Comparison of ENCODE assay signal across 2 cellular contexts in the genomic region with DNA sequence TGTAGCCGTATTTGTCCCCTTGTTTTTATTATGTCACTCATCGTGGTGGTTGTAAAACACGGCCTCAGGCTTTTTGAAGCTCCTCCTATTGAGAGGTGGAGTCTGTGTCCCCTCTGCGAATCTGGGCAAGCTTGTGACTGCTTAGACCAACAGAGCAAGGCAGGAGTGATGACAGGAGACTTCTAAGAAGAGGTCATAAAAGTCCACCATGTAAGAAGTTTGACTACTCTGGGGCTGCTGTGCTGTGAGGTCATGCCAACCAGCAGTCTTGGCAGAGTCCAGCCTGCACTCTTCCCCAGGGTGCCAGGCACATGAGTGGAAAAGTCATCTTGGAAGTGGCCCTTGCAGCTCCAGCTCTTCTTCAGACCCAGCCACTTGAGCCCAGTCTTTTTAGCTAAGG.
TF ChIP-seq lines count a peak whose summit lies in the region.

No MANE protein-coding gene starts in this region.

TF ChIP-seq in HepG2, 621 proteins besides CTCF, POLR2A, EP300 and RAD21:
- TF ChIP-seq, protein P1, sequence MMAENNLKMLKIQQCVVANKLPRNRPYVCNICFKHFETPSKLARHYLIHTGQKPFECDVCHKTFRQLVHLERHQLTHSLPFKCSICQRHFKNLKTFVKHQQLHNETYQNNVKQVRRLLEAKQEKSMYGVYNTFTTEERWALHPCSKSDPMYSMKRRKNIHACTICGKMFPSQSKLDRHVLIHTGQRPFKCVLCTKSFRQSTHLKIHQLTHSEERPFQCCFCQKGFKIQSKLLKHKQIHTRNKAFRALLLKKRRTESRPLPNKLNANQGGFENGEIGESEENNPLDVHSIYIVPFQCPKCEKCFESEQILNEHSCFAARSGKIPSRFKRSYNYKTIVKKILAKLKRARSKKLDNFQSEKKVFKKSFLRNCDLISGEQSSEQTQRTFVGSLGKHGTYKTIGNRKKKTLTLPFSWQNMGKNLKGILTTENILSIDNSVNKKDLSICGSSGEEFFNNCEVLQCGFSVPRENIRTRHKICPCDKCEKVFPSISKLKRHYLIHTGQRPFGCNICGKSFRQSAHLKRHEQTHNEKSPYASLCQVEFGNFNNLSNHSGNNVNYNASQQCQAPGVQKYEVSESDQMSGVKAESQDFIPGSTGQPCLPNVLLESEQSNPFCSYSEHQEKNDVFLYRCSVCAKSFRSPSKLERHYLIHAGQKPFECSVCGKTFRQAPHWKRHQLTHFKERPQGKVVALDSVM (CRISPR knock-in tag; IDR thresholded peaks at IDR 0.05), result no peak
- TF ChIP-seq ZNF460 (CRISPR knock-in tag; IDR thresholded peaks at IDR 0.05; ENCODE audit: borderline replicate concordance), result no peak
- TF ChIP-seq, protein P2, sequence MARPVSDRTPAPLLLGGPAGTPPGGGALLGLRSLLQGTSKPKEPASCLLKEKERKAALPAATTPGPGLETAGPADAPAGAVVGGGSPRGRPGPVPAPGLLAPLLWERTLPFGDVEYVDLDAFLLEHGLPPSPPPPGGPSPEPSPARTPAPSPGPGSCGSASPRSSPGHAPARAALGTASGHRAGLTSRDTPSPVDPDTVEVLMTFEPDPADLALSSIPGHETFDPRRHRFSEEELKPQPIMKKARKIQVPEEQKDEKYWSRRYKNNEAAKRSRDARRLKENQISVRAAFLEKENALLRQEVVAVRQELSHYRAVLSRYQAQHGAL (CRISPR knock-in tag; IDR thresholded peaks at IDR 0.05; ENCODE audit: not compliant biosample characterization), result no peak
- TF ChIP-seq, protein P3, sequence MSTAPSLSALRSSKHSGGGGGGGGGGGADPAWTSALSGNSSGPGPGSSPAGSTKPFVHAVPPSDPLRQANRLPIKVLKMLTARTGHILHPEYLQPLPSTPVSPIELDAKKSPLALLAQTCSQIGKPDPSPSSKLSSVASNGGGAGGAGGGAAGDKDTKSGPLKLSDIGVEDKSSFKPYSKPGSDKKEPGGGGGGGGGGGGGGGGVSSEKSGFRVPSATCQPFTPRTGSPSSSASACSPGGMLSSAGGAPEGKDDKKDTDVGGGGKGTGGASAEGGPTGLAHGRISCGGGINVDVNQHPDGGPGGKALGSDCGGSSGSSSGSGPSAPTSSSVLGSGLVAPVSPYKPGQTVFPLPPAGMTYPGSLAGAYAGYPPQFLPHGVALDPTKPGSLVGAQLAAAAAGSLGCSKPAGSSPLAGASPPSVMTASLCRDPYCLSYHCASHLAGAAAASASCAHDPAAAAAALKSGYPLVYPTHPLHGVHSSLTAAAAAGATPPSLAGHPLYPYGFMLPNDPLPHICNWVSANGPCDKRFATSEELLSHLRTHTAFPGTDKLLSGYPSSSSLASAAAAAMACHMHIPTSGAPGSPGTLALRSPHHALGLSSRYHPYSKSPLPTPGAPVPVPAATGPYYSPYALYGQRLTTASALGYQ (CRISPR knock-in tag; IDR thresholded peaks at IDR 0.05), result no peak
- TF ChIP-seq ZNF510 (CRISPR knock-in tag; IDR thresholded peaks at IDR 0.05; ENCODE audit: low read depth), result no peak
- no peak for TF ChIP-seq MAZ (IDR thresholded peaks at IDR 0.05; ENCODE audit: borderline replicate concordance, low read depth, low read length)
- TF ChIP-seq MAZ (CRISPR knock-in tag; IDR thresholded peaks at IDR 0.05; ENCODE audit: low read depth), result no peak
- TF ChIP-seq RFX3 (CRISPR knock-in tag; IDR thresholded peaks at IDR 0.05), result no peak
- TF ChIP-seq GTF3A (CRISPR knock-in tag; conservative IDR thresholded peaks at IDR 0.05), result no peak
- TF ChIP-seq PRMT3 (CRISPR knock-in tag; IDR thresholded peaks at IDR 0.05; ENCODE audit: borderline replicate concordance, low read depth), result 0 out of 2 replicates have a peak, but pooled peaks have one; percentile 37
- TF ChIP-seq ZNF607 (CRISPR knock-in tag; IDR thresholded peaks at IDR 0.05; ENCODE audit: borderline replicate concordance), result no peak
- TF ChIP-seq MIER2 (CRISPR knock-in tag; IDR thresholded peaks at IDR 0.05), result no peak
- TF ChIP-seq CREB1 (IDR thresholded peaks at IDR 0.05), result peak; percentile 14; the same call in 1 of the 2 replicates
- TF ChIP-seq CREB1 (CRISPR knock-in tag; IDR thresholded peaks at IDR 0.05), result no peak
- no peak for TF ChIP-seq ZNF143 (CRISPR knock-in tag; IDR thresholded peaks at IDR 0.05)
- TF ChIP-seq NFKB2 (CRISPR knock-in tag; IDR thresholded peaks at IDR 0.05; ENCODE audit: borderline replicate concordance), result no peak
- TF ChIP-seq NFYC (CRISPR knock-in tag; IDR thresholded peaks at IDR 0.05), result no peak
- TF ChIP-seq REL (CRISPR knock-in tag; conservative IDR thresholded peaks at IDR 0.05), result no peak
- TF ChIP-seq ZNF577 (CRISPR knock-in tag; IDR thresholded peaks at IDR 0.05; ENCODE audit: borderline replicate concordance, low read depth), result no peak
TF ChIP-seq in HepG2: peak in this region for 2.

TF ChIP-seq in K562, 482 proteins besides CTCF, POLR2A, EP300 and RAD21:
- TF ChIP-seq, protein P4, sequence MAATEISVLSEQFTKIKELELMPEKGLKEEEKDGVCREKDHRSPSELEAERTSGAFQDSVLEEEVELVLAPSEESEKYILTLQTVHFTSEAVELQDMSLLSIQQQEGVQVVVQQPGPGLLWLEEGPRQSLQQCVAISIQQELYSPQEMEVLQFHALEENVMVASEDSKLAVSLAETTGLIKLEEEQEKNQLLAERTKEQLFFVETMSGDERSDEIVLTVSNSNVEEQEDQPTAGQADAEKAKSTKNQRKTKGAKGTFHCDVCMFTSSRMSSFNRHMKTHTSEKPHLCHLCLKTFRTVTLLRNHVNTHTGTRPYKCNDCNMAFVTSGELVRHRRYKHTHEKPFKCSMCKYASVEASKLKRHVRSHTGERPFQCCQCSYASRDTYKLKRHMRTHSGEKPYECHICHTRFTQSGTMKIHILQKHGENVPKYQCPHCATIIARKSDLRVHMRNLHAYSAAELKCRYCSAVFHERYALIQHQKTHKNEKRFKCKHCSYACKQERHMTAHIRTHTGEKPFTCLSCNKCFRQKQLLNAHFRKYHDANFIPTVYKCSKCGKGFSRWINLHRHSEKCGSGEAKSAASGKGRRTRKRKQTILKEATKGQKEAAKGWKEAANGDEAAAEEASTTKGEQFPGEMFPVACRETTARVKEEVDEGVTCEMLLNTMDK (IDR thresholded peaks at IDR 0.05; ENCODE audit: borderline replicate concordance, insufficient read depth, low read depth, low read length, poor library complexity, severe bottlenecking), result no peak
- no peak for TF ChIP-seq OTX1 (CRISPR knock-in tag; IDR thresholded peaks at IDR 0.05)
- TF ChIP-seq, protein P5, sequence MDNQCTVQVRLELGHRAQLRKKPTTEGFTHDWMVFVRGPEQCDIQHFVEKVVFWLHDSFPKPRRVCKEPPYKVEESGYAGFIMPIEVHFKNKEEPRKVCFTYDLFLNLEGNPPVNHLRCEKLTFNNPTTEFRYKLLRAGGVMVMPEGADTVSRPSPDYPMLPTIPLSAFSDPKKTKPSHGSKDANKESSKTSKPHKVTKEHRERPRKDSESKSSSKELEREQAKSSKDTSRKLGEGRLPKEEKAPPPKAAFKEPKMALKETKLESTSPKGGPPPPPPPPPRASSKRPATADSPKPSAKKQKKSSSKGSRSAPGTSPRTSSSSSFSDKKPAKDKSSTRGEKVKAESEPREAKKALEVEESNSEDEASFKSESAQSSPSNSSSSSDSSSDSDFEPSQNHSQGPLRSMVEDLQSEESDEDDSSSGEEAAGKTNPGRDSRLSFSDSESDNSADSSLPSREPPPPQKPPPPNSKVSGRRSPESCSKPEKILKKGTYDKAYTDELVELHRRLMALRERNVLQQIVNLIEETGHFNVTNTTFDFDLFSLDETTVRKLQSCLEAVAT (IDR thresholded peaks at IDR 0.05), result no peak
- no peak for TF ChIP-seq POLR2B (IDR thresholded peaks at IDR 0.05; ENCODE audit: low read depth, partially characterized antibody)
- TF ChIP-seq, protein P6, sequence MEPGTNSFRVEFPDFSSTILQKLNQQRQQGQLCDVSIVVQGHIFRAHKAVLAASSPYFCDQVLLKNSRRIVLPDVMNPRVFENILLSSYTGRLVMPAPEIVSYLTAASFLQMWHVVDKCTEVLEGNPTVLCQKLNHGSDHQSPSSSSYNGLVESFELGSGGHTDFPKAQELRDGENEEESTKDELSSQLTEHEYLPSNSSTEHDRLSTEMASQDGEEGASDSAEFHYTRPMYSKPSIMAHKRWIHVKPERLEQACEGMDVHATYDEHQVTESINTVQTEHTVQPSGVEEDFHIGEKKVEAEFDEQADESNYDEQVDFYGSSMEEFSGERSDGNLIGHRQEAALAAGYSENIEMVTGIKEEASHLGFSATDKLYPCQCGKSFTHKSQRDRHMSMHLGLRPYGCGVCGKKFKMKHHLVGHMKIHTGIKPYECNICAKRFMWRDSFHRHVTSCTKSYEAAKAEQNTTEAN (CRISPR knock-in tag; IDR thresholded peaks at IDR 0.05), result no peak
- no peak for TF ChIP-seq KLF16 (IDR thresholded peaks at IDR 0.05)
- TF ChIP-seq, protein P7, sequence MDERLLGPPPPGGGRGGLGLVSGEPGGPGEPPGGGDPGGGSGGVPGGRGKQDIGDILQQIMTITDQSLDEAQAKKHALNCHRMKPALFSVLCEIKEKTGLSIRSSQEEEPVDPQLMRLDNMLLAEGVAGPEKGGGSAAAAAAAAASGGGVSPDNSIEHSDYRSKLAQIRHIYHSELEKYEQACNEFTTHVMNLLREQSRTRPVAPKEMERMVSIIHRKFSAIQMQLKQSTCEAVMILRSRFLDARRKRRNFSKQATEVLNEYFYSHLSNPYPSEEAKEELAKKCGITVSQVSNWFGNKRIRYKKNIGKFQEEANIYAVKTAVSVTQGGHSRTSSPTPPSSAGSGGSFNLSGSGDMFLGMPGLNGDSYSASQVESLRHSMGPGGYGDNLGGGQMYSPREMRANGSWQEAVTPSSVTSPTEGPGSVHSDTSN (CRISPR knock-in tag; IDR thresholded peaks at IDR 0.05; ENCODE audit: low read depth), result no peak
- TF ChIP-seq, protein P7 (tag; conservative IDR thresholded peaks at IDR 0.05; ENCODE audit: low read depth), result 0 out of 2 replicates have a peak, but pooled peaks have one; percentile 21
- no peak for TF ChIP-seq ZNF717 (CRISPR knock-in tag; IDR thresholded peaks at IDR 0.05)
- TF ChIP-seq MED1 (CRISPR knock-in tag; IDR thresholded peaks at IDR 0.05; ENCODE audit: borderline replicate concordance), result no peak
